ENCODE assay signal across 21 cellular contexts in the genomic region with DNA sequence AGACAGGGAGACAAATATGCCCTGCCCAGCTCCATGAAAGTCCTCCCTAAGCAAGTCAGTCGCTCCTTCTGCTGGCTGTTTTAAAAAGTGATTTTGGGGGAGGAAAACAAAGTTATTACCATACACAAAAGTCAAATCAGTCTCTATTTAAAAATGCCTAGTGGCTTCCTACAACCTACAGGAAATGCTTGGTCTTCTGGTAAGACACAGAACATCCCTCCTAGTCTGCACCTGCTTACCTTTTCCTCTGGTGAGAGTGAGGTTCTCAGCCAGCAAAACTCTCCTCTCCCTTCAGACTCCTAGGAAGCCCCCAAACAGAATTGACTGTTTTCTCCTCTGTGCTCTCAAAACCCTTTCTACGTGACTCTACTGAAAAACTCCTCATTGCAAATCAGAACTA. TPM values are rescaled to one million over a fixed set of nuclear protein-coding genes. Genes with fewer than 3 reads are reported as not detected.
A peak's percentile ranks its signal among the peaks of the same experiment; 100 is the strongest.
DNase-seq lines count a peak whose midpoint lies in the region; ATAC-seq and TF ChIP-seq lines count a peak whose summit lies in the region.
"Had no signal": no experiment of that assay in that cellular context is flagged by ENCODE, and none has a peak within 500 bp of the region (broad histone marks: within the 10 kb centered on the region; RNA-seq: fewer than 3 reads in every experiment).

No MANE protein-coding gene starts in this region.

- H3K27me3 Mint-ChIP-seq in activated CD8-positive, alpha-beta T cell treated with anti-CD3 and anti-CD28 coated beads, Interleukin-2, amount 10 ng/mL, durations not matched to agents 7 days and 5 days (ENCODE audit: low read depth) = no peaks in the 10 kb centered on the region
- H3K27me3 Mint-ChIP-seq in activated CD8-positive, alpha-beta T cell treated with anti-CD3 and anti-CD28 coated beads for 36 hours = no peaks in the 10 kb centered on the region
- H3K27me3 Mint-ChIP-seq in activated naive CD8-positive, alpha-beta T cell treated with anti-CD3 and anti-CD28 coated beads, Interleukin-2, amount 10 ng/mL, durations not matched to agents 7 days and 5 days = no peaks in the 10 kb centered on the region
- no peaks in the 10 kb centered on the region for H3K27me3 Mint-ChIP-seq in activated naive CD8-positive, alpha-beta T cell treated with anti-CD3 and anti-CD28 coated beads, Interleukin-2, amount 50 U/mL, for 24 hours
- H3K27me3 Mint-ChIP-seq in activated T-helper 2 cell treated with anti-CD3 and anti-CD28 coated beads, Interferon-gamma antibody, Interleukin-2, Interleukin-4, amounts not matched to agents 10 μg/mL and 5 μg/mL and 100 μg/mL, durations not matched to agents 14 hours and 24 hours and 36 hours (ENCODE audit: low read depth) = no peaks in the 10 kb centered on the region
- H3K27me3 Mint-ChIP-seq: CD4-positive, CD25-positive, alpha-beta regulatory T cell; IgD-negative memory B cell had no signal

- H3K27ac ChIP-seq in KOPT-K1 (ENCODE audit: low read depth, low read length, poor library complexity, severe bottlenecking) = peak overlapping the region; percentile 39
- H3K27ac ChIP-seq: GM23248 had no signal

- H3K4me3 Mint-ChIP-seq in activated CD8-positive, alpha-beta T cell treated with anti-CD3 and anti-CD28 coated beads, Interleukin-2, amount 10 ng/mL, durations not matched to agents 7 days and 5 days = no peak overlapping the region
- no peak overlapping the region for H3K4me3 Mint-ChIP-seq in activated CD8-positive, alpha-beta T cell treated with anti-CD3 and anti-CD28 coated beads for 36 hours
- H3K4me3 Mint-ChIP-seq in activated naive CD8-positive, alpha-beta T cell treated with anti-CD3 and anti-CD28 coated beads, Interleukin-2, amount 10 ng/mL, durations not matched to agents 7 days and 5 days = peak overlapping the region; percentile 5
- no peak overlapping the region for H3K4me3 Mint-ChIP-seq in activated naive CD8-positive, alpha-beta T cell treated with anti-CD3 and anti-CD28 coated beads, Interleukin-2, amount 50 U/mL, for 24 hours
- no peak overlapping the region for H3K4me3 Mint-ChIP-seq in activated T-helper 2 cell treated with anti-CD3 and anti-CD28 coated beads, Interferon-gamma antibody, Interleukin-2, Interleukin-4, amounts not matched to agents 10 μg/mL and 5 μg/mL and 100 μg/mL, durations not matched to agents 14 hours and 24 hours and 36 hours (ENCODE audit: low read depth)
- H3K4me3 Mint-ChIP-seq: CD4-positive, CD25-positive, alpha-beta regulatory T cell; IgD-negative memory B cell had no signal

- H3K27ac Mint-ChIP-seq in activated CD8-positive, alpha-beta T cell treated with anti-CD3 and anti-CD28 coated beads, Interleukin-2, amount 10 ng/mL, durations not matched to agents 7 days and 5 days = peak overlapping the region; percentile 79
- no peak overlapping the region for H3K27ac Mint-ChIP-seq in activated CD8-positive, alpha-beta T cell treated with anti-CD3 and anti-CD28 coated beads for 36 hours
- H3K27ac Mint-ChIP-seq in activated naive CD8-positive, alpha-beta T cell treated with anti-CD3 and anti-CD28 coated beads, Interleukin-2, amount 10 ng/mL, durations not matched to agents 7 days and 5 days = peak overlapping the region; percentile 79
- no peak overlapping the region for H3K27ac Mint-ChIP-seq in activated naive CD8-positive, alpha-beta T cell treated with anti-CD3 and anti-CD28 coated beads, Interleukin-2, amount 50 U/mL, for 24 hours
- H3K27ac Mint-ChIP-seq in activated T-helper 2 cell treated with anti-CD3 and anti-CD28 coated beads, Interferon-gamma antibody, Interleukin-2, Interleukin-4, amounts not matched to agents 10 μg/mL and 5 μg/mL and 100 μg/mL, durations not matched to agents 14 hours and 24 hours and 36 hours = peak overlapping the region; percentile 10
- H3K27ac Mint-ChIP-seq: CD4-positive, CD25-positive, alpha-beta regulatory T cell; IgD-negative memory B cell had no signal

- H3K36me3 ChIP-seq in KOPT-K1 (ENCODE audit: insufficient read depth, low read length) = peaks cover 94% of the 10 kb centered on the region
- H3K36me3 ChIP-seq: BE2C, HAP-1 had no signal

- peaks cover 82% of the 10 kb centered on the region for H3K4me1 Mint-ChIP-seq in activated CD8-positive, alpha-beta T cell treated with anti-CD3 and anti-CD28 coated beads, Interleukin-2, amount 10 ng/mL, durations not matched to agents 7 days and 5 days (ENCODE audit: low read depth)
- peaks cover 3% of the 10 kb centered on the region for H3K4me1 Mint-ChIP-seq in activated CD8-positive, alpha-beta T cell treated with anti-CD3 and anti-CD28 coated beads for 36 hours (ENCODE audit: low read depth)
- peaks cover 69% of the 10 kb centered on the region for H3K4me1 Mint-ChIP-seq in activated naive CD8-positive, alpha-beta T cell treated with anti-CD3 and anti-CD28 coated beads, Interleukin-2, amount 10 ng/mL, durations not matched to agents 7 days and 5 days
- H3K4me1 Mint-ChIP-seq in activated naive CD8-positive, alpha-beta T cell treated with anti-CD3 and anti-CD28 coated beads, Interleukin-2, amount 50 U/mL, for 24 hours = peaks cover 8% of the 10 kb centered on the region
- H3K4me1 Mint-ChIP-seq in activated T-helper 2 cell treated with anti-CD3 and anti-CD28 coated beads, Interferon-gamma antibody, Interleukin-2, Interleukin-4, amounts not matched to agents 10 μg/mL and 5 μg/mL and 100 μg/mL, durations not matched to agents 14 hours and 24 hours and 36 hours (ENCODE audit: low read depth) = peaks cover 25% of the 10 kb centered on the region

- peaks cover 92% of the 10 kb centered on the region for H3K36me3 Mint-ChIP-seq in activated CD8-positive, alpha-beta T cell treated with anti-CD3 and anti-CD28 coated beads, Interleukin-2, amount 10 ng/mL, durations not matched to agents 7 days and 5 days (ENCODE audit: low read depth)
- peaks cover 40% of the 10 kb centered on the region for H3K36me3 Mint-ChIP-seq in activated CD8-positive, alpha-beta T cell treated with anti-CD3 and anti-CD28 coated beads for 36 hours (ENCODE audit: low read depth)
- H3K36me3 Mint-ChIP-seq in activated naive CD8-positive, alpha-beta T cell treated with anti-CD3 and anti-CD28 coated beads, Interleukin-2, amount 10 ng/mL, durations not matched to agents 7 days and 5 days = peaks cover 81% of the 10 kb centered on the region
- H3K36me3 Mint-ChIP-seq in activated naive CD8-positive, alpha-beta T cell treated with anti-CD3 and anti-CD28 coated beads, Interleukin-2, amount 50 U/mL, for 24 hours (ENCODE audit: low read depth) = peaks cover 49% of the 10 kb centered on the region
- peaks cover 86% of the 10 kb centered on the region for H3K36me3 Mint-ChIP-seq in activated T-helper 2 cell treated with anti-CD3 and anti-CD28 coated beads, Interferon-gamma antibody, Interleukin-2, Interleukin-4, amounts not matched to agents 10 μg/mL and 5 μg/mL and 100 μg/mL, durations not matched to agents 14 hours and 24 hours and 36 hours (ENCODE audit: low read depth)

- POLR2A ChIA-PET in activated CD8-positive, alpha-beta T cell treated with anti-CD3 and anti-CD28 coated beads, Interleukin-2, amount 10 ng/mL, durations not matched to agents 7 days and 5 days (lab: Charles Lee) = no interaction called here
- POLR2A ChIA-PET in activated CD8-positive, alpha-beta T cell treated with anti-CD3 and anti-CD28 coated beads for 36 hours (lab: Charles Lee) = interaction anchor here (0.6 kb wide), 1 partner anchor 62 kb away, joined by 3 read pairs; no protein-coding TSS in a partner anchor
- POLR2A ChIA-PET in activated naive CD8-positive, alpha-beta T cell treated with anti-CD3 and anti-CD28 coated beads, Interleukin-2, amount 10 ng/mL, durations not matched to agents 7 days and 5 days (lab: Charles Lee) = interaction anchor here (1.4 kb wide), 1 partner anchor 26 kb away, joined by 5 read pairs; the partner anchor contains the start of gene RSAD2

- no peak for DNase-seq in activated CD8-positive, alpha-beta T cell treated with anti-CD3 and anti-CD28 coated beads, Interleukin-2, amount 10 ng/mL, durations not matched to agents 7 days and 5 days
- no peak for DNase-seq in activated CD8-positive, alpha-beta T cell treated with anti-CD3 and anti-CD28 coated beads for 36 hours
- DNase-seq in activated naive CD8-positive, alpha-beta T cell treated with anti-CD3 and anti-CD28 coated beads, Interleukin-2, amount 10 ng/mL, durations not matched to agents 7 days and 5 days = no peak
- DNase-seq in activated naive CD8-positive, alpha-beta T cell treated with anti-CD3 and anti-CD28 coated beads, Interleukin-2, amount 50 U/mL, for 24 hours = no peak
- DNase-seq in activated T-helper 2 cell treated with anti-CD3 and anti-CD28 coated beads, Interferon-gamma antibody, Interleukin-2, Interleukin-4, amounts not matched to agents 10 μg/mL and 5 μg/mL and 100 μg/mL, durations not matched to agents 14 hours and 24 hours and 36 hours (ENCODE audit: low spot score) = no peak
- no peak for DNase-seq in left ventricle myocardium superior
- no peak for DNase-seq in DMS53 (lab: John Stamatoyannopoulos, UW)
- DNase-seq: ACHN; BE2C; C1 segment of cervical spinal cord; CD4-positive, CD25-positive, alpha-beta regulatory T cell; DMS153; DMS79 treated with DMSO at 0.1 percent for 48 hours; EL; GM23248 had no signal

- H3K9me3 Mint-ChIP-seq in activated CD8-positive, alpha-beta T cell treated with anti-CD3 and anti-CD28 coated beads, Interleukin-2, amount 10 ng/mL, durations not matched to agents 7 days and 5 days (ENCODE audit: insufficient read depth) = peaks cover 8% of the 10 kb centered on the region
- H3K9me3 Mint-ChIP-seq in activated CD8-positive, alpha-beta T cell treated with anti-CD3 and anti-CD28 coated beads for 36 hours = peaks cover 12% of the 10 kb centered on the region
- H3K9me3 Mint-ChIP-seq in activated naive CD8-positive, alpha-beta T cell treated with anti-CD3 and anti-CD28 coated beads, Interleukin-2, amount 10 ng/mL, durations not matched to agents 7 days and 5 days = peaks cover 7% of the 10 kb centered on the region
- peaks cover 22% of the 10 kb centered on the region for H3K9me3 Mint-ChIP-seq in activated naive CD8-positive, alpha-beta T cell treated with anti-CD3 and anti-CD28 coated beads, Interleukin-2, amount 50 U/mL, for 24 hours
- peaks cover 13% of the 10 kb centered on the region for H3K9me3 Mint-ChIP-seq in activated T-helper 2 cell treated with anti-CD3 and anti-CD28 coated beads, Interferon-gamma antibody, Interleukin-2, Interleukin-4, amounts not matched to agents 10 μg/mL and 5 μg/mL and 100 μg/mL, durations not matched to agents 14 hours and 24 hours and 36 hours

- intact Hi-C loops in activated CD8-positive, alpha-beta T cell treated with anti-CD3 and anti-CD28 coated beads for 36 hours (cut with micrococcal nuclease) = no loop called here
- intact Hi-C loops in activated T-helper 2 cell treated with anti-CD3 and anti-CD28 coated beads, Interferon-gamma antibody, Interleukin-2, Interleukin-4, amounts not matched to agents 10 μg/mL and 5 μg/mL and 100 μg/mL, durations not matched to agents 14 hours and 24 hours and 36 hours (cut with micrococcal nuclease) = no loop called here
- intact Hi-C loops in left ventricle myocardium superior (cut with micrococcal nuclease) = no loop called here

- peaks cover 23% of the 10 kb centered on the region for H3K9me3 ChIP-seq in KOPT-K1 (ENCODE audit: insufficient read depth, low read length, poor library complexity, severe bottlenecking)
- H3K9me3 ChIP-seq: BE2C, HAP-1 had no signal

- CTCF ChIA-PET in activated CD8-positive, alpha-beta T cell treated with anti-CD3 and anti-CD28 coated beads, Interleukin-2, amount 10 ng/mL, durations not matched to agents 7 days and 5 days (lab: Charles Lee) = interaction anchor here (0.9 kb wide), 1 partner anchor 45 kb away, joined by 3 read pairs; no protein-coding TSS in a partner anchor
- CTCF ChIA-PET in activated CD8-positive, alpha-beta T cell treated with anti-CD3 and anti-CD28 coated beads for 36 hours (lab: Charles Lee) = no interaction called here

- TF ChIP-seq CTCF in activated CD8-positive, alpha-beta T cell treated with anti-CD3 and anti-CD28 coated beads for 36 hours (IDR thresholded peaks at IDR 0.05) = no peak

- no peak for ATAC-seq in activated CD8-positive, alpha-beta T cell treated with anti-CD3 and anti-CD28 coated beads, Interleukin-2, amount 10 ng/mL, durations not matched to agents 7 days and 5 days
- ATAC-seq in activated CD8-positive, alpha-beta T cell treated with anti-CD3 and anti-CD28 coated beads for 36 hours = no peak
- peak; percentile 62 for ATAC-seq in activated naive CD8-positive, alpha-beta T cell treated with anti-CD3 and anti-CD28 coated beads, Interleukin-2, amount 10 ng/mL, durations not matched to agents 7 days and 5 days (ENCODE audit: low read depth)
- ATAC-seq in activated naive CD8-positive, alpha-beta T cell treated with anti-CD3 and anti-CD28 coated beads, Interleukin-2, amount 50 U/mL, for 24 hours = no peak
- ATAC-seq in left ventricle myocardium superior = no peak
- ATAC-seq: GM12878, HepG2 had no signal

RNA-seq across cellular contexts. Expression of gene CMPK2, which starts 13.5 kb away (rescaled TPM):
- total RNA-seq in activated CD8-positive, alpha-beta T cell treated with anti-CD3 and anti-CD28 coated beads, Interleukin-2, amount 10 ng/mL, durations not matched to agents 7 days and 5 days = 10 to 100 TPM; 84.0 to 90.8 TPM
- 1 to 10 TPM; 3.2 to 4.5 TPM for total RNA-seq in activated CD8-positive, alpha-beta T cell treated with anti-CD3 and anti-CD28 coated beads for 36 hours
- total RNA-seq in activated naive CD8-positive, alpha-beta T cell treated with anti-CD3 and anti-CD28 coated beads, Interleukin-2, amount 10 ng/mL, durations not matched to agents 7 days and 5 days = 100 to 1,000 TPM; 102 to 106 TPM
- 2.8 and 2.9 TPM in 2 replicates for total RNA-seq in activated T-helper 2 cell treated with anti-CD3 and anti-CD28 coated beads, Interferon-gamma antibody, Interleukin-2, Interleukin-4, amounts not matched to agents 10 μg/mL and 5 μg/mL and 100 μg/mL, durations not matched to agents 14 hours and 24 hours and 36 hours
- total RNA-seq in left ventricle myocardium superior = 3.9 TPM
- total RNA-seq: G401, GM23248 had no signal

RNA-seq across cellular contexts. Expression of gene RSAD2, which starts 25.4 kb away (rescaled TPM):
- total RNA-seq in activated CD8-positive, alpha-beta T cell treated with anti-CD3 and anti-CD28 coated beads, Interleukin-2, amount 10 ng/mL, durations not matched to agents 7 days and 5 days = 10 to 100 TPM; 72.4 to 74.5 TPM
- 1 to 10 TPM; 2.8 to 3.7 TPM for total RNA-seq in activated CD8-positive, alpha-beta T cell treated with anti-CD3 and anti-CD28 coated beads for 36 hours
- total RNA-seq in activated naive CD8-positive, alpha-beta T cell treated with anti-CD3 and anti-CD28 coated beads, Interleukin-2, amount 10 ng/mL, durations not matched to agents 7 days and 5 days = 100 to 1,000 TPM; 104 to 105 TPM
- 2.0 and 2.2 TPM in 2 replicates for total RNA-seq in activated T-helper 2 cell treated with anti-CD3 and anti-CD28 coated beads, Interferon-gamma antibody, Interleukin-2, Interleukin-4, amounts not matched to agents 10 μg/mL and 5 μg/mL and 100 μg/mL, durations not matched to agents 14 hours and 24 hours and 36 hours
- 4.8 TPM for total RNA-seq in left ventricle myocardium superior
- total RNA-seq: G401, GM23248 had no signal

Comparison
In these comparisons a context has a peak if more than half of its experiments do, and no peak if none do; other contexts are left out.
1. H3K27ac Mint-ChIP-seq: peak in activated CD8-positive, alpha-beta T cell treated with anti-CD3 and anti-CD28 coated beads, Interleukin-2, amount 10 ng/mL, durations not matched to agents 7 days and 5 days (single experiment), activated naive CD8-positive, alpha-beta T cell treated with anti-CD3 and anti-CD28 coated beads, Interleukin-2, amount 10 ng/mL, durations not matched to agents 7 days and 5 days (single experiment) and activated T-helper 2 cell treated with anti-CD3 and anti-CD28 coated beads, Interferon-gamma antibody, Interleukin-2, Interleukin-4, amounts not matched to agents 10 μg/mL and 5 μg/mL and 100 μg/mL, durations not matched to agents 14 hours and 24 hours and 36 hours (single experiment); none in activated CD8-positive, alpha-beta T cell treated with anti-CD3 and anti-CD28 coated beads for 36 hours (single experiment) and activated naive CD8-positive, alpha-beta T cell treated with anti-CD3 and anti-CD28 coated beads, Interleukin-2, amount 50 U/mL, for 24 hours (single experiment).
2. RNA of gene CMPK2, which starts 13.5 kb away (total RNA-seq): 102 to 106 TPM in activated naive CD8-positive, alpha-beta T cell treated with anti-CD3 and anti-CD28 coated beads, Interleukin-2, amount 10 ng/mL, durations not matched to agents 7 days and 5 days and 84.0 to 90.8 TPM in activated CD8-positive, alpha-beta T cell treated with anti-CD3 and anti-CD28 coated beads, Interleukin-2, amount 10 ng/mL, durations not matched to agents 7 days and 5 days; 3.2 to 4.5 TPM in activated CD8-positive, alpha-beta T cell treated with anti-CD3 and anti-CD28 coated beads for 36 hours, 3.9 TPM in left ventricle myocardium superior (single experiment) and 2.8 to 2.9 TPM in activated T-helper 2 cell treated with anti-CD3 and anti-CD28 coated beads, Interferon-gamma antibody, Interleukin-2, Interleukin-4, amounts not matched to agents 10 μg/mL and 5 μg/mL and 100 μg/mL, durations not matched to agents 14 hours and 24 hours and 36 hours; every median in the first group is over 10 times any median in the second.
3. RNA of gene RSAD2, which starts 25.4 kb away (total RNA-seq): 104 to 105 TPM in activated naive CD8-positive, alpha-beta T cell treated with anti-CD3 and anti-CD28 coated beads, Interleukin-2, amount 10 ng/mL, durations not matched to agents 7 days and 5 days and 72.4 to 74.5 TPM in activated CD8-positive, alpha-beta T cell treated with anti-CD3 and anti-CD28 coated beads, Interleukin-2, amount 10 ng/mL, durations not matched to agents 7 days and 5 days; 4.8 TPM in left ventricle myocardium superior (single experiment), 2.8 to 3.7 TPM in activated CD8-positive, alpha-beta T cell treated with anti-CD3 and anti-CD28 coated beads for 36 hours and 2.0 to 2.2 TPM in activated T-helper 2 cell treated with anti-CD3 and anti-CD28 coated beads, Interferon-gamma antibody, Interleukin-2, Interleukin-4, amounts not matched to agents 10 μg/mL and 5 μg/mL and 100 μg/mL, durations not matched to agents 14 hours and 24 hours and 36 hours; every median in the first group is over 10 times any median in the second.